ENCODE assay signal across 8 cellular contexts in the genomic region with DNA sequence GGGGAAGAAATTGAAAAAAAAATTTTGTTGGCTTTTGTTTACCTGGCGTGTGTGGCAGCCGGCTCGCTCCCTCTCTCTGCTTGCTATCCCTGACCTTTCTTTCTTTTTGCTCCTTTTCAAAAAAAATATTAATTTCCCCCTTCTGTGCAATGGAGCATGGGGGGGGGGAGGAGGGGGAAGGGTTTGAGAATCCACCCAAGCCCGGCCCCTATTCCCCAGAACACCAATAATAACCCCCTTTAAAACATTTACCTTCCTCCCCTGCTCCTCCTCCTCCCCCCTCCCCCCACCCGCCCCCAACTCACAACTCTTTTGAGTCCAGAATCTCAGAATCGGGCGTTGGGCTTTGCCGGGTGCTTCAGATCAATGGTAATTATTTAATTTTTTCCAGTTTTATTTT. TPM values are rescaled to one million over a fixed set of nuclear protein-coding genes. Genes with fewer than 3 reads are reported as not detected.
DNase-seq lines count a peak whose midpoint lies in the region; ATAC-seq and TF ChIP-seq lines count a peak whose summit lies in the region.

No MANE protein-coding gene starts in this region.

- H3K4me3 ChIP-seq in right atrium auricular region (peak overlapping the region; percentile 36 to 50), liver (ENCODE audit: low read depth in 1 of 3, low read length in 3 of 3) (peak overlapping the region in 2 of 3 donors; percentile 44 to 62), uterus (peak overlapping the region; percentile 33 to 40)

- TF ChIP-seq CTCF in right atrium auricular region (IDR thresholded peaks at IDR 0.05) (no peak), liver (IDR thresholded peaks at IDR 0.05; ENCODE audit: low read depth, low read length, missing input control) (no peak), uterus (IDR thresholded peaks at IDR 0.05) (no peak)

- peaks cover 19% of the 10 kb centered on the region for H3K4me1 Mint-ChIP-seq in activated naive CD8-positive, alpha-beta T cell treated with anti-CD3 and anti-CD28 coated beads for 36 hours

- H3K36me3 Mint-ChIP-seq in activated naive CD8-positive, alpha-beta T cell treated with anti-CD3 and anti-CD28 coated beads for 36 hours, result peaks cover 4% of the 10 kb centered on the region

- H3K27me3 ChIP-seq in right atrium auricular region, result no peaks in the 10 kb centered on the region
- no peaks in the 10 kb centered on the region for H3K27me3 ChIP-seq in liver (ENCODE audit: control insufficient read depth in 4 of 4, insufficient read depth in 4 of 4, low read length in 3 of 4)
- H3K27me3 ChIP-seq in uterus, result no peaks in the 10 kb centered on the region

- no peak overlapping the region for H3K27ac Mint-ChIP-seq in activated naive CD8-positive, alpha-beta T cell treated with anti-CD3 and anti-CD28 coated beads for 36 hours

- H3K9me3 Mint-ChIP-seq in activated naive CD8-positive, alpha-beta T cell treated with anti-CD3 and anti-CD28 coated beads for 36 hours, result no peaks in the 10 kb centered on the region

- TF ChIP-seq POLR2A in uterus (IDR thresholded peaks at IDR 0.05), result no peak

- H3K4me3 Mint-ChIP-seq in activated naive CD8-positive, alpha-beta T cell treated with anti-CD3 and anti-CD28 coated beads for 36 hours, result peak overlapping the region; percentile 73

- H3K27ac ChIP-seq in right atrium auricular region, result peak overlapping the region; percentile 93 to 98
- H3K27ac ChIP-seq in liver (ENCODE audit: low read depth in 1 of 2, low read length in 2 of 2), result peak overlapping the region in 1 of 2 donors; percentile 85
- H3K27ac ChIP-seq in uterus, result peak overlapping the region; percentile 95 to 99

- DNase-seq in right atrium auricular region (ENCODE audit: low spot score) (no peak), Right ventricle myocardium inferior (ENCODE audit: missing footprints) (no peak), uterus (no peak), NCI-H82 (lab: John Stamatoyannopoulos, UW) (no peak)
- DNase-seq in activated naive CD8-positive, alpha-beta T cell treated with anti-CD3 and anti-CD28 coated beads for 36 hours, result no peak

- intact Hi-C loops in Right ventricle myocardium inferior (cut with DNase I), result loop anchor here (5.0 kb wide), 1 partner anchor 39 kb away; no protein-coding TSS in a partner anchor
- intact Hi-C loops in uterus (cut with DNase I; ENCODE audit: low total_unique reads), result no loop called here

- peaks cover 47% of the 10 kb centered on the region for H3K27me3 Mint-ChIP-seq in activated naive CD8-positive, alpha-beta T cell treated with anti-CD3 and anti-CD28 coated beads for 36 hours

- TF ChIP-seq RAD21 in liver (IDR thresholded peaks at IDR 0.05), result no peak

- ATAC-seq in Right ventricle myocardium inferior (no peak), GM21381 (IDR thresholded peaks at IDR 0.05; ENCODE audit: unreplicated experiment) (no peak), GM19328 (IDR thresholded peaks at IDR 0.05; ENCODE audit: unreplicated experiment) (no peak)

- H3K4me1 ChIP-seq in right atrium auricular region (peaks cover 0 to 87% of the 10 kb centered on the region in 2 donors), liver (ENCODE audit: control insufficient read depth in 4 of 4, insufficient read depth in 4 of 4, low read length in 3 of 4) (peaks cover 8 to 66% (median 47%) of the 10 kb centered on the region in 4 donors), uterus (peaks cover 8 to 25% of the 10 kb centered on the region in 2 donors)

- H3K9me3 ChIP-seq in right atrium auricular region (no peaks in the 10 kb centered on the region), liver (ENCODE audit: control insufficient read depth in 4 of 4, low read length in 3 of 4) (no peaks in the 10 kb centered on the region), uterus (no peaks in the 10 kb centered on the region)

- H3K9ac ChIP-seq in liver (ENCODE audit: low read depth in 1 of 2, low read length in 2 of 2), result no peak overlapping the region

- 2% methylated on average over 8 of the region's 8 CpGs for whole genome bisulfite sequencing in liver

- H3K36me3 ChIP-seq in right atrium auricular region (no peaks in the 10 kb centered on the region), liver (ENCODE audit: control insufficient read depth in 4 of 4, insufficient read depth in 3 of 4, low read depth in 1 of 4, low read length in 3 of 4) (no peaks in the 10 kb centered on the region), uterus (no peaks in the 10 kb centered on the region)

TF ChIP-seq in liver, 16 proteins besides CTCF, POLR2A, EP300 and RAD21:
- TF ChIP-seq NR2F2 (IDR thresholded peaks at IDR 0.05) (no peak), RXRA (IDR thresholded peaks at IDR 0.05) (no peak), SP1 (IDR thresholded peaks at IDR 0.05) (no peak), JUND (IDR thresholded peaks at IDR 0.05) (no peak), YY1 (IDR thresholded peaks at IDR 0.05) (no peak), TAF1 (conservative IDR thresholded peaks at IDR 0.05) (no peak)
- TF ChIP-seq, protein P1, sequence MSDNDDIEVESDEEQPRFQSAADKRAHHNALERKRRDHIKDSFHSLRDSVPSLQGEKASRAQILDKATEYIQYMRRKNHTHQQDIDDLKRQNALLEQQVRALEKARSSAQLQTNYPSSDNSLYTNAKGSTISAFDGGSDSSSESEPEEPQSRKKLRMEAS (IDR thresholded peaks at IDR 0.05), result no peak

RNA-seq across cellular contexts. Expression of a gene that starts 28.4 kb away (rescaled TPM):
- 10 to 100 TPM; 56.5 to 69.8 TPM for total RNA-seq in right atrium auricular region
- 159 TPM for total RNA-seq in Right ventricle myocardium inferior
- total RNA-seq in activated naive CD8-positive, alpha-beta T cell treated with anti-CD3 and anti-CD28 coated beads for 36 hours, result 1 to 10 TPM; 6.3 to 8.7 TPM
- 10 to 100 TPM; 10.3 to 18.4 TPM for total RNA-seq in liver
- polyA plus RNA-seq in liver, result 10 to 100 TPM in 1 of 2 donors, 1 to 10 TPM in 1; 3.3 to 14.8 TPM
- 100 to 1,000 TPM in 2 of 4 donors, 10 to 100 TPM in 2; 27.4 to 381 (median 78.4) TPM for total RNA-seq in uterus

RNA-seq across cellular contexts. Expression of a gene that starts 54.3 kb away (rescaled TPM):
- 10 to 100 TPM in 1 of 2 donors, 1 to 10 TPM in 1; 2.9 to 10.7 TPM for total RNA-seq in right atrium auricular region
- 9.9 TPM for total RNA-seq in Right ventricle myocardium inferior
- total RNA-seq in activated naive CD8-positive, alpha-beta T cell treated with anti-CD3 and anti-CD28 coated beads for 36 hours, result not detected
- under 1 TPM in 1 of 2 donors, not detected in 1; 0.23 TPM for total RNA-seq in liver
- not detected for polyA plus RNA-seq in liver
- total RNA-seq in uterus, result under 1 TPM in 1 of 4 donors, not detected in 3; 0.14 TPM
